ENCODE assay signal across 1 cellular context in the genomic region with DNA sequence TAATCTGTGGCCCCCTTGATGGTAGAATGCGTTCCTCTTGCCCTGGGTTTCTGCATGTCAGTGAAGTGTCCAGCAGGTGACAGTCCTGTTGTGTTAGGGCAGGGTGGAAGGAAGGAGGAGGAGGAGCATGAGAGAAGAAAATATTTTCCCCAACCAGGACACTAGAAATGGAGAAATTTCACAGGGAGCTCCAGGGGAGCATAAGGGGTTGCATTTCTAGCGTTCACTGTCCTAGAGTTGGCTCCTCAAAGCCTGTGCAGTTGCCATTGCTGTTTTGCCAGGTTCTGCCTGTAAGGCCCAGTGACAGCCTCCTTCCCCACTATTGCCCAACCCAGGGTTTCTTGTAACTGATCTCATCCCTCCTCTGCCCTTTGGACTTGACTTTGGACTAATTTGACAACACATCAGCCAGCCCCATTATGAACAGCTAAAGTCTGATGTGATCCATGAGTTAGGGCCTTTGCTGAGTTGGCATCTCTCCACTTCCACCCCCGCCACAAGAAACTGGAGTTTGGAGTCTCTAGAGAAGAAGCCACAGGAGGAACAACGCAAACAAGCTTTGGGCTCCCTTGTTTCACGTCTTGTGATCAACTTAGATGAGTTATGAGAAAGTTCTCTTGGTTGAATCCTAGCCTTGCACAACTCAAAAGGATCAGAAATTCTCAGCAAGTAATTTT.
TF ChIP-seq lines count a peak whose summit lies in the region.

No MANE protein-coding gene starts in this region.

TF ChIP-seq in GM23338, 12 proteins besides CTCF, POLR2A, EP300 and RAD21 (continued from another document):
- TF ChIP-seq, protein P1, sequence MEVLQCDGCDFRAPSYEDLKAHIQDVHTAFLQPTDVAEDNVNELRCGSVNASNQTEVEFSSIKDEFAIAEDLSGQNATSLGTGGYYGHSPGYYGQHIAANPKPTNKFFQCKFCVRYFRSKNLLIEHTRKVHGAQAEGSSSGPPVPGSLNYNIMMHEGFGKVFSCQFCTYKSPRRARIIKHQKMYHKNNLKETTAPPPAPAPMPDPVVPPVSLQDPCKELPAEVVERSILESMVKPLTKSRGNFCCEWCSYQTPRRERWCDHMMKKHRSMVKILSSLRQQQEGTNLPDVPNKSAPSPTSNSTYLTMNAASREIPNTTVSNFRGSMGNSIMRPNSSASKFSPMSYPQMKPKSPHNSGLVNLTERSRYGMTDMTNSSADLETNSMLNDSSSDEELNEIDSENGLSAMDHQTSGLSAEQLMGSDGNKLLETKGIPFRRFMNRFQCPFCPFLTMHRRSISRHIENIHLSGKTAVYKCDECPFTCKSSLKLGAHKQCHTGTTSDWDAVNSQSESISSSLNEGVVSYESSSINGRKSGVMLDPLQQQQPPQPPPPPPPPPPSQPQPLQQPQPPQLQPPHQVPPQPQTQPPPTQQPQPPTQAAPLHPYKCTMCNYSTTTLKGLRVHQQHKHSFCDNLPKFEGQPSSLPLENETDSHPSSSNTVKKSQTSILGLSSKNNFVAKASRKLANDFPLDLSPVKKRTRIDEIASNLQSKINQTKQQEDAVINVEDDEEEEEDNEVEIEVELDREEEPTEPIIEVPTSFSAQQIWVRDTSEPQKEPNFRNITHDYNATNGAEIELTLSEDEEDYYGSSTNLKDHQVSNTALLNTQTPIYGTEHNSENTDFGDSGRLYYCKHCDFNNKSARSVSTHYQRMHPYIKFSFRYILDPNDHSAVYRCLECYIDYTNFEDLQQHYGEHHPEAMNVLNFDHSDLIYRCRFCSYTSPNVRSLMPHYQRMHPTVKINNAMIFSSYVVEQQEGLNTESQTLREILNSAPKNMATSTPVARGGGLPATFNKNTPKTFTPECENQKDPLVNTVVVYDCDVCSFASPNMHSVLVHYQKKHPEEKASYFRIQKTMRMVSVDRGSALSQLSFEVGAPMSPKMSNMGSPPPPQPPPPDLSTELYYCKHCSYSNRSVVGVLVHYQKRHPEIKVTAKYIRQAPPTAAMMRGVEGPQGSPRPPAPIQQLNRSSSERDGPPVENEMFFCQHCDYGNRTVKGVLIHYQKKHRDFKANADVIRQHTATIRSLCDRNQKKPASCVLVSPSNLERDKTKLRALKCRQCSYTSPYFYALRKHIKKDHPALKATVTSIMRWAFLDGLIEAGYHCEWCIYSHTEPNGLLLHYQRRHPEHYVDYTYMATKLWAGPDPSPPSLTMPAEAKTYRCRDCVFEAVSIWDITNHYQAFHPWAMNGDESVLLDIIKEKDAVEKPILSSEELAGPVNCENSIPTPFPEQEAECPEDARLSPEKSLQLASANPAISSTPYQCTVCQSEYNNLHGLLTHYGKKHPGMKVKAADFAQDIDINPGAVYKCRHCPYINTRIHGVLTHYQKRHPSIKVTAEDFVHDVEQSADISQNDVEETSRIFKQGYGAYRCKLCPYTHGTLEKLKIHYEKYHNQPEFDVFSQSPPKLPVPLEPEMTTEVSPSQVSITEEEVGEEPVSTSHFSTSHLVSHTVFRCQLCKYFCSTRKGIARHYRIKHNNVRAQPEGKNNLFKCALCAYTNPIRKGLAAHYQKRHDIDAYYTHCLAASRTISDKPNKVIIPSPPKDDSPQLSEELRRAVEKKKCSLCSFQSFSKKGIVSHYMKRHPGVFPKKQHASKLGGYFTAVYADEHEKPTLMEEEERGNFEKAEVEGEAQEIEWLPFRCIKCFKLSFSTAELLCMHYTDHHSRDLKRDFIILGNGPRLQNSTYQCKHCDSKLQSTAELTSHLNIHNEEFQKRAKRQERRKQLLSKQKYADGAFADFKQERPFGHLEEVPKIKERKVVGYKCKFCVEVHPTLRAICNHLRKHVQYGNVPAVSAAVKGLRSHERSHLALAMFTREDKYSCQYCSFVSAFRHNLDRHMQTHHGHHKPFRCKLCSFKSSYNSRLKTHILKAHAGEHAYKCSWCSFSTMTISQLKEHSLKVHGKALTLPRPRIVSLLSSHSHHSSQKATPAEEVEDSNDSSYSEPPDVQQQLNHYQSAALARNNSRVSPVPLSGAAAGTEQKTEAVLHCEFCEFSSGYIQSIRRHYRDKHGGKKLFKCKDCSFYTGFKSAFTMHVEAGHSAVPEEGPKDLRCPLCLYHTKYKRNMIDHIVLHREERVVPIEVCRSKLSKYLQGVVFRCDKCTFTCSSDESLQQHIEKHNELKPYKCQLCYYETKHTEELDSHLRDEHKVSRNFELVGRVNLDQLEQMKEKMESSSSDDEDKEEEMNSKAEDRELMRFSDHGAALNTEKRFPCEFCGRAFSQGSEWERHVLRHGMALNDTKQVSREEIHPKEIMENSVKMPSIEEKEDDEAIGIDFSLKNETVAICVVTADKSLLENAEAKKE (CRISPR knock-in tag; IDR thresholded peaks at IDR 0.05), result no peak
